In the genomic region with DNA sequence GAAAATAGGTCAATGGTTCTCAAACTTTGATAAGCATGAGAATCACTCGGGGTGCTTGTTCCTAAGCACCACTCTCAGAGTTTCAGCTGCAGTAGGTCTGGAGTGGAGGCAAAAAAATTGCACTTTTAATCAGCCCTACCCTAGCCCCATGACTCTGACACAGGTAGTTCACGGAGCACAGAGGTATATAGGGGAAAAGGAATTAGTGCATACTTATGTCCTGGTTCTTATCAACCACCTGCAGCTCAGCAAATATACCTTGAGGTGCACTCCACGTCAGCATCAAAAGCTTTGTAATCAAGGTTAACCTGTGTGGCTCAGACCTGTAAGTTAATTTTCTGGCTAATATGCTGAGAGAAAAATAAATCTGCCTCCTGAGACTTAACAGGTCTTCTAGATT, we compare ENCODE assay signal across 28 cellular contexts.
DNase-seq lines count a peak whose midpoint lies in the region; ATAC-seq, FAIRE-seq and TF ChIP-seq lines count a peak whose summit lies in the region.
"Had no signal": no experiment of that assay in that cellular context is flagged by ENCODE, and none has a peak within 500 bp of the region (broad histone marks: within the 10 kb centered on the region; RNA-seq: fewer than 3 reads in every experiment).

No MANE protein-coding gene starts in this region.

- H3K4me3 ChIP-seq in Caco-2 (ENCODE audit: low read depth, low read length) (no peak overlapping the region), lower lobe of right lung (no peak overlapping the region)
- H3K4me3 ChIP-seq: A549, gastrocnemius medialis, GM12878, neural progenitor cell, skin epidermis had no signal

- H3K27me3 Mint-ChIP-seq in Caco-2 (ENCODE audit: insufficient read depth, unreplicated experiment) = no peaks in the 10 kb centered on the region

- H3K27me3 ChIP-seq in Caco-2 (replicated peaks; ENCODE audit: control insufficient read depth, insufficient read depth, low read length) = no peaks in the 10 kb centered on the region
- H3K27me3 ChIP-seq in lower lobe of right lung (ENCODE audit: low read depth) = no peaks in the 10 kb centered on the region
- H3K27me3 ChIP-seq: gastrocnemius medialis, neural progenitor cell had no signal

- POLR2A ChIA-PET in Caco-2 (lab: Charles Lee) = no interaction called here

- H3K9me3 Mint-ChIP-seq in Caco-2 (ENCODE audit: unreplicated experiment) = peaks cover 12% of the 10 kb centered on the region

- peaks cover 18% of the 10 kb centered on the region for H3K4me1 Mint-ChIP-seq in Caco-2 (ENCODE audit: low read depth, unreplicated experiment)
- H3K4me1 Mint-ChIP-seq: memory B cell had no signal

- ATAC-seq in lower lobe of right lung = peak; percentile 96
- no peak for ATAC-seq in GM21576 (IDR thresholded peaks at IDR 0.05; ENCODE audit: unreplicated experiment)
- no peak for ATAC-seq in HG02588 (IDR thresholded peaks at IDR 0.05; ENCODE audit: unreplicated experiment)
- ATAC-seq in GM19397 (IDR thresholded peaks at IDR 0.05; ENCODE audit: unreplicated experiment) = no peak
- ATAC-seq: A549, gastrocnemius medialis had no signal

- FAIRE-seq in GM19239 (lab: Jason Lieb, UNC) = no peak
- FAIRE-seq: A549, bronchial epithelial cell, endothelial cell of umbilical vein, urothelium cell line had no signal

- CTCF ChIA-PET in Caco-2 (lab: Charles Lee) = interaction anchor here (0.7 kb wide), 1 partner anchor 58 kb away, joined by 3 read pairs; no protein-coding TSS in a partner anchor

- H3K27ac Mint-ChIP-seq in Caco-2 (ENCODE audit: unreplicated experiment) = peak overlapping the region; percentile 35
- H3K27ac Mint-ChIP-seq: activated naive CD8-positive, alpha-beta T cell; memory B cell; neural progenitor cell had no signal

- DNase-seq in Caco-2 = peak; percentile 40 to 59
- peak; percentile 75 for DNase-seq in NCI-H146 treated with DMSO at 0.1 percent for 48 hours (lab: John Stamatoyannopoulos, UW; ENCODE audit: unreplicated experiment)
- DNase-seq in NCI-H748 treated with DMSO at 0.1 percent for 48 hours (lab: John Stamatoyannopoulos, UW) = peak; percentile 36
- DNase-seq in lower lobe of right lung = no peak
- DNase-seq in GM19239 (ENCODE audit: insufficient read length, low spot score) = no peak
- DNase-seq: activated CD4-positive, alpha-beta T cell treated with anti-CD3 and anti-CD28 coated beads for 48 hours; activated effector memory CD4-positive, alpha-beta T cell treated with Interleukin-2 at 50 U/mL for 16 hours; gastrocnemius medialis; IMR-90; kidney glomerular epithelial cell; NCI-H1694; NCI-H774; stimulated activated naive CD4-positive, alpha-beta T cell treated with Interleukin-2 at 50 U/mL for 16 hours; T-helper 9 cell; WERI-Rb-1 had no signal

- no peak for TF ChIP-seq CTCF in Caco-2 (IDR thresholded peaks at IDR 0.05; ENCODE audit: insufficient read depth in 1 of 2, low read depth in 1 of 2, low read length in 1 of 2, severe bottlenecking in 1 of 2, unreplicated experiment in 1 of 2)
- no peak for TF ChIP-seq CTCF in lower lobe of right lung (IDR thresholded peaks at IDR 0.05)

- H3K4me1 ChIP-seq in Caco-2 (peaks cover 35% of the 10 kb centered on the region), lower lobe of right lung (no peaks in the 10 kb centered on the region)
- H3K4me1 ChIP-seq: gastrocnemius medialis, parathyroid adenoma had no signal

- H3K4me3 Mint-ChIP-seq in Caco-2 (ENCODE audit: unreplicated experiment) = peak overlapping the region; percentile 10
- H3K4me3 Mint-ChIP-seq: activated naive CD8-positive, alpha-beta T cell; memory B cell; neural progenitor cell had no signal

- no TSS peak for BruUV-seq in Caco-2 (replicated peaks; lab: Mats Ljungman, UMichigan)

- no peaks in the 10 kb centered on the region for H3K36me3 ChIP-seq in Caco-2 (ENCODE audit: control insufficient read depth, insufficient read depth, low read length)
- no peaks in the 10 kb centered on the region for H3K36me3 ChIP-seq in lower lobe of right lung
- H3K36me3 ChIP-seq: gastrocnemius medialis, neural progenitor cell, WERI-Rb-1 had no signal

- intact Hi-C loops in Caco-2 (cut with micrococcal nuclease; ENCODE audit: unreplicated experiment) = loop anchor here (1.0 to 2.0 kb wide), 2 partner anchors 90 to 139 kb away; a partner anchor contains a TSS
- intact Hi-C loops in lower lobe of right lung (cut with DNase I) = no loop called here

- no peaks in the 10 kb centered on the region for H3K36me3 Mint-ChIP-seq in Caco-2 (ENCODE audit: insufficient read depth, unreplicated experiment)
- H3K36me3 Mint-ChIP-seq: activated naive CD8-positive, alpha-beta T cell; memory B cell; neural progenitor cell had no signal

- H3K27ac ChIP-seq in lower lobe of right lung = no peak overlapping the region
- H3K27ac ChIP-seq: A549, gastrocnemius medialis, neural progenitor cell, parathyroid adenoma, skin epidermis, WERI-Rb-1 had no signal

- H3K9me3 ChIP-seq in Caco-2 (peaks cover 15% of the 10 kb centered on the region), lower lobe of right lung (peaks cover 9% of the 10 kb centered on the region)
- H3K9me3 ChIP-seq: A549 had no signal

Comparison
In these comparisons a context has a peak if more than half of its experiments do, and no peak if none do; other contexts are left out.
1. DNase-seq: peak in Caco-2 (2 of 2), NCI-H146 treated with DMSO at 0.1 percent for 48 hours (single experiment) and NCI-H748 treated with DMSO at 0.1 percent for 48 hours (single experiment); none in lower lobe of right lung (single experiment) and GM19239 (single experiment).
2. ATAC-seq: peak in lower lobe of right lung (2 of 2); none in GM21576 (single experiment), HG02588 (single experiment) and GM19397 (single experiment).